Comparison of ENCODE assay signal across 15 cellular contexts in genomic region chr16:85550422-85551318, GRCh38.
DNase-seq lines count a peak whose midpoint lies in the region; ATAC-seq and TF ChIP-seq lines count a peak whose summit lies in the region.
"Had no signal": no experiment of that assay in that cellular context is flagged by ENCODE, and none has a peak within 500 bp of the region (broad histone marks: within the 10 kb centered on the region; RNA-seq: fewer than 3 reads in every experiment).

No MANE protein-coding gene starts in this region.

- no peak for ATAC-seq in activated T-cell treated with anti-CD3 and anti-CD28 coated beads, Interleukin-2, amount 50 U/mL, for 72 hours (replicated peaks in 1 of 2)
- no peak for ATAC-seq in omental fat pad (ENCODE audit: low FRiP score)
- ATAC-seq: activated CD8-positive, alpha-beta T cell treated with anti-CD3 and anti-CD28 coated beads, Interleukin-2, amount 10 ng/mL, durations not matched to agents 7 days and 5 days; left lung had no signal

- H3K27me3 Mint-ChIP-seq in activated T-cell treated with anti-CD3 and anti-CD28 coated beads, Interleukin-2, amount 50 U/mL, for 72 hours (ENCODE audit: low read depth): no peaks in the 10 kb centered on the region

- H3K9ac ChIP-seq in BLaER1 treated with 17β-estradiol and CSF1 and Interleukin-3, amounts not matched to agents 10 nM and 100 nM: peak overlapping the region in 10 of 11 experiments; percentile 50 to 71 (median 60); a peak in 16 of 22 replicates
- peak overlapping the region; percentile 33 for H3K9ac ChIP-seq in endocrine pancreas (ENCODE audit: control insufficient read depth, insufficient read depth, low read length)

- peak overlapping the region in 10 of 11 experiments; percentile 44 to 96 (median 70); a peak in 18 of 22 replicates for H3K27ac ChIP-seq in BLaER1 treated with 17β-estradiol and CSF1 and Interleukin-3, amounts not matched to agents 10 nM and 100 nM
- H3K27ac ChIP-seq in osteoblast (ENCODE audit: low read depth, low read length): peak overlapping the region; percentile 53

- peaks cover 0 to 4% (median 0%) of the 10 kb centered on the region in 11 experiments; a peak in 1 of 22 replicates for H4K20me1 ChIP-seq in BLaER1 treated with 17β-estradiol and CSF1 and Interleukin-3, amounts not matched to agents 10 nM and 100 nM
- H4K20me1 ChIP-seq in osteoblast (ENCODE audit: insufficient read depth, low read length): no peaks in the 10 kb centered on the region

- peak; percentile 25 for TF ChIP-seq CTCF in HFF-Myc (IDR thresholded peaks at IDR 0.05; ENCODE audit: low read depth, low read length, missing control alignments)
- TF ChIP-seq CTCF in osteoblast (IDR thresholded peaks at IDR 0.05; ENCODE audit: extremely low read depth, low read depth, low read length): no peak
- no peak for TF ChIP-seq CTCF in omental fat pad (IDR thresholded peaks at IDR 0.05)

- no peaks in the 10 kb centered on the region for H3K9me3 Mint-ChIP-seq in activated T-cell treated with anti-CD3 and anti-CD28 coated beads, Interleukin-2, amount 50 U/mL, for 72 hours
- H3K9me3 Mint-ChIP-seq: T-helper 2 cell treated with Interferon-gamma antibody and Interleukin-4, amounts not matched to agents 5 μg/mL and 100 μg/mL, for 36 hours had no signal

- no peak overlapping the region for H3K4me3 Mint-ChIP-seq in activated T-cell treated with anti-CD3 and anti-CD28 coated beads, Interleukin-2, amount 50 U/mL, for 72 hours

- H3K4me3 ChIP-seq in BLaER1 treated with 17β-estradiol and CSF1 and Interleukin-3, amounts not matched to agents 10 nM and 100 nM: peak overlapping the region in 2 of 10 experiments; percentile 16 to 27; a peak in 1 of 20 replicates
- no peak overlapping the region for H3K4me3 ChIP-seq in HFF-Myc (replicated peaks; ENCODE audit: low read depth, low read length)
- H3K4me3 ChIP-seq in endocrine pancreas (ENCODE audit: control insufficient read depth, insufficient read depth, low read length): no peak overlapping the region
- no peak overlapping the region for H3K4me3 ChIP-seq in osteoblast (ENCODE audit: insufficient read depth, low read length)
- H3K4me3 ChIP-seq: left lung, stomach had no signal

- H3K27ac Mint-ChIP-seq in activated T-cell treated with anti-CD3 and anti-CD28 coated beads, Interleukin-2, amount 50 U/mL, for 72 hours: no peak overlapping the region
- H3K27ac Mint-ChIP-seq: activated CD8-positive, alpha-beta T cell treated with anti-CD3 and anti-CD28 coated beads, Interleukin-2, amount 10 ng/mL, durations not matched to agents 7 days and 5 days had no signal

- peak overlapping the region; percentile 67 to 99 (median 94) for H3K4me2 ChIP-seq in BLaER1 treated with 17β-estradiol and CSF1 and Interleukin-3, amounts not matched to agents 10 nM and 100 nM
- peak overlapping the region; percentile 73 for H3K4me2 ChIP-seq in osteoblast (ENCODE audit: insufficient read depth, low read length)

- H3K4me1 Mint-ChIP-seq in activated T-cell treated with anti-CD3 and anti-CD28 coated beads, Interleukin-2, amount 50 U/mL, for 72 hours (ENCODE audit: low read depth): peaks cover 22% of the 10 kb centered on the region

- H3K36me3 ChIP-seq in BLaER1 treated with 17β-estradiol and CSF1 and Interleukin-3, amounts not matched to agents 10 nM and 100 nM: no peaks in the 10 kb centered on the region
- no peaks in the 10 kb centered on the region for H3K36me3 ChIP-seq in endocrine pancreas (ENCODE audit: control insufficient read depth, insufficient read depth, low read length)
- no peaks in the 10 kb centered on the region for H3K36me3 ChIP-seq in osteoblast (ENCODE audit: insufficient read depth, low read length)
- H3K36me3 ChIP-seq: left lung, stomach had no signal

- DNase-seq in HFF-Myc (ENCODE audit: extremely low read depth, low read depth) (no peak), osteoblast (ENCODE audit: insufficient read length, low spot score, missing footprints) (peak; percentile 86), retina (no peak), omental fat pad (ENCODE audit: low spot score) (no peak)
- no peak for DNase-seq in activated T-cell treated with anti-CD3 and anti-CD28 coated beads, Interleukin-2, amount 50 U/mL, for 72 hours
- DNase-seq: activated CD8-positive, alpha-beta T cell treated with anti-CD3 and anti-CD28 coated beads, Interleukin-2, amount 10 ng/mL, durations not matched to agents 7 days and 5 days; activated naive CD4-positive, alpha-beta T cell treated with Interleukin-2 at 50 U/mL for 16 hours; effector CD8-positive, alpha-beta T cell; NCI-H446; stimulated activated CD4-positive, alpha-beta T cell treated with anti-CD3 and anti-CD28 coated beads, Interleukin-2, amount 100 ng/mL, for 48 hours; stomach had no signal

- no peaks in the 10 kb centered on the region for H3K27me3 ChIP-seq in BLaER1 treated with 17β-estradiol and CSF1 and Interleukin-3, amounts not matched to agents 10 nM and 100 nM
- H3K27me3 ChIP-seq in endocrine pancreas (ENCODE audit: control insufficient read depth, insufficient read depth, low read length) (no peaks in the 10 kb centered on the region), osteoblast (ENCODE audit: insufficient read depth, low read length) (no peaks in the 10 kb centered on the region)
- H3K27me3 ChIP-seq: left lung, stomach had no signal

- peaks cover 1% of the 10 kb centered on the region for H3K79me2 ChIP-seq in osteoblast (ENCODE audit: insufficient read depth, low read length)

- H3K4me1 ChIP-seq in BLaER1 treated with 17β-estradiol and CSF1 and Interleukin-3, amounts not matched to agents 10 nM and 100 nM: peaks cover 25 to 54% (median 45%) of the 10 kb centered on the region in 10 experiments
- H3K4me1 ChIP-seq in endocrine pancreas (ENCODE audit: control insufficient read depth, insufficient read depth, low read length): no peaks in the 10 kb centered on the region
- peaks cover 19% of the 10 kb centered on the region for H3K4me1 ChIP-seq in osteoblast (ENCODE audit: insufficient read depth, low read length)

- H3K36me3 Mint-ChIP-seq in activated T-cell treated with anti-CD3 and anti-CD28 coated beads, Interleukin-2, amount 50 U/mL, for 72 hours (ENCODE audit: insufficient read depth in 2 of 2): peaks cover 2 to 6% of the 10 kb centered on the region in 2 donors

- H2AFZ ChIP-seq in osteoblast (ENCODE audit: low read length): peak overlapping the region; percentile 57

- no peaks in the 10 kb centered on the region for H3K9me3 ChIP-seq in BLaER1 treated with 17β-estradiol and CSF1 and Interleukin-3, amounts not matched to agents 10 nM and 100 nM (replicated peaks in 1 of 11)
- H3K9me3 ChIP-seq in endocrine pancreas (ENCODE audit: control insufficient read depth, low read length): no peaks in the 10 kb centered on the region
- no peaks in the 10 kb centered on the region for H3K9me3 ChIP-seq in osteoblast (ENCODE audit: low read depth, low read length)
- H3K9me3 ChIP-seq: left lung, stomach had no signal
